ENCODE assay signal across 16 cellular contexts in genomic region chrX:13165747-13166146, GRCh38.
A peak's percentile ranks its signal among the peaks of the same experiment; 100 is the strongest.
DNase-seq lines count a peak whose midpoint lies in the region; ATAC-seq and TF ChIP-seq lines count a peak whose summit lies in the region.
"Had no signal": no experiment of that assay in that cellular context is flagged by ENCODE, and none has a peak within 500 bp of the region (broad histone marks: within the 10 kb centered on the region; RNA-seq: fewer than 3 reads in every experiment).

No MANE protein-coding gene starts in this region.

- H3K27ac ChIP-seq in right cardiac atrium (ENCODE audit: low read length) (peak overlapping the region; percentile 52), gastroesophageal sphincter (peak overlapping the region in 3 of 4 donors; percentile 38 to 59 (median 43))
- H3K27ac ChIP-seq: BLaER1 had no signal

- H3K36me3 Mint-ChIP-seq in osteocyte (ENCODE audit: unreplicated experiment): no peaks in the 10 kb centered on the region
- no peaks in the 10 kb centered on the region for H3K36me3 Mint-ChIP-seq in activated CD4-positive, alpha-beta memory T cell treated with anti-CD3 and anti-CD28 coated beads for 36 hours
- H3K36me3 Mint-ChIP-seq in stimulated activated memory B cell treated with anti-CD40 and anti-IgM and Interleukin-4, amounts not matched to agents 10 μg/mL and 1 μg/mL and 100 μg/mL, for 72 hours: no peaks in the 10 kb centered on the region
- H3K36me3 Mint-ChIP-seq: T-cell had no signal

- H3K27me3 ChIP-seq in right cardiac atrium (ENCODE audit: control insufficient read depth, insufficient read depth): no peaks in the 10 kb centered on the region
- H3K27me3 ChIP-seq in gastroesophageal sphincter: no peaks in the 10 kb centered on the region
- H3K27me3 ChIP-seq: transverse colon had no signal

- H3K9me3 ChIP-seq in right cardiac atrium (ENCODE audit: control insufficient read depth, low read length): no peaks in the 10 kb centered on the region
- no peaks in the 10 kb centered on the region for H3K9me3 ChIP-seq in gastroesophageal sphincter
- H3K9me3 ChIP-seq: breast epithelium, transverse colon had no signal

- TF ChIP-seq POLR2A in gastroesophageal sphincter (IDR thresholded peaks at IDR 0.05): no peak

- ATAC-seq in right cardiac atrium (no peak), Right ventricle myocardium inferior (no peak), gastroesophageal sphincter (no peak)
- no peak for ATAC-seq in stimulated activated memory B cell treated with anti-CD40 and anti-IgM and Interleukin-4, amounts not matched to agents 10 μg/mL and 1 μg/mL and 100 μg/mL, for 72 hours
- ATAC-seq: T-cell had no signal

- no peaks in the 10 kb centered on the region for H3K36me3 ChIP-seq in gastroesophageal sphincter
- H3K36me3 ChIP-seq: BLaER1, breast epithelium, transverse colon had no signal

- peaks cover 9% of the 10 kb centered on the region for H3K9me3 Mint-ChIP-seq in osteocyte (ENCODE audit: unreplicated experiment)
- H3K9me3 Mint-ChIP-seq in activated CD4-positive, alpha-beta memory T cell treated with anti-CD3 and anti-CD28 coated beads for 36 hours: no peaks in the 10 kb centered on the region
- peaks cover 3% of the 10 kb centered on the region for H3K9me3 Mint-ChIP-seq in stimulated activated memory B cell treated with anti-CD40 and anti-IgM and Interleukin-4, amounts not matched to agents 10 μg/mL and 1 μg/mL and 100 μg/mL, for 72 hours
- H3K9me3 Mint-ChIP-seq: T-cell had no signal

- H3K4me3 Mint-ChIP-seq in osteocyte (ENCODE audit: unreplicated experiment): no peak overlapping the region
- no peak overlapping the region for H3K4me3 Mint-ChIP-seq in activated CD4-positive, alpha-beta memory T cell treated with anti-CD3 and anti-CD28 coated beads for 36 hours
- H3K4me3 Mint-ChIP-seq in stimulated activated memory B cell treated with anti-CD40 and anti-IgM and Interleukin-4, amounts not matched to agents 10 μg/mL and 1 μg/mL and 100 μg/mL, for 72 hours: no peak overlapping the region
- H3K4me3 Mint-ChIP-seq: T-cell had no signal

- no peak overlapping the region for H3K27ac Mint-ChIP-seq in osteocyte (ENCODE audit: unreplicated experiment)
- no peak overlapping the region for H3K27ac Mint-ChIP-seq in activated CD4-positive, alpha-beta memory T cell treated with anti-CD3 and anti-CD28 coated beads for 36 hours
- H3K27ac Mint-ChIP-seq in stimulated activated memory B cell treated with anti-CD40 and anti-IgM and Interleukin-4, amounts not matched to agents 10 μg/mL and 1 μg/mL and 100 μg/mL, for 72 hours: no peak overlapping the region
- H3K27ac Mint-ChIP-seq: T-cell had no signal

- H3K4me1 ChIP-seq in right cardiac atrium (ENCODE audit: control insufficient read depth, insufficient read depth, low read length): no peaks in the 10 kb centered on the region
- peaks cover 0 to 28% (median 7%) of the 10 kb centered on the region in 3 donors for H3K4me1 ChIP-seq in gastroesophageal sphincter
- H3K4me1 ChIP-seq: breast epithelium had no signal

- DNase-seq in right cardiac atrium (no peak), Right ventricle myocardium inferior (ENCODE audit: missing footprints) (no peak), NCI-H526 treated with DMSO at 0.1 percent for 48 hours (lab: John Stamatoyannopoulos, UW) (peak; percentile 96), osteocyte (ENCODE audit: extremely low spot score, unreplicated experiment) (no peak), NCI-H82 treated with DMSO at 0.1 percent for 48 hours (lab: John Stamatoyannopoulos, UW; ENCODE audit: unreplicated experiment) (no peak)
- no peak for DNase-seq in activated CD4-positive, alpha-beta memory T cell treated with anti-CD3 and anti-CD28 coated beads for 36 hours
- DNase-seq: activated CD4-positive, CD25-positive, alpha-beta regulatory T cell; activated naive CD4-positive, alpha-beta T cell treated with anti-CD3 and anti-CD28 coated beads, Interleukin-2, amount 50 U/mL, for 16 hours; DND-41; mammary epithelial cell; T-cell; transverse colon had no signal

- TF ChIP-seq EP300 in gastroesophageal sphincter (IDR thresholded peaks at IDR 0.05): no peak

- intact Hi-C loops in right cardiac atrium (cut with DNase I) (no loop called here), Right ventricle myocardium inferior (cut with DNase I) (loop anchor here (10.0 kb wide), 1 partner anchor 51 kb away; no protein-coding TSS in a partner anchor)
- intact Hi-C loops in activated CD4-positive, alpha-beta memory T cell treated with anti-CD3 and anti-CD28 coated beads for 36 hours (cut with micrococcal nuclease): loop anchor here (2.0 to 5.0 kb wide), 2 partner anchors 41 to 213 kb away; no protein-coding TSS in a partner anchor

- 76% methylated on average over 3 of the region's 3 CpGs for WGBS in right cardiac atrium
- WGBS in gastroesophageal sphincter (ENCODE audit: low coverage in 1 of 2), 2 donors: 57 to 61% methylated on average over 1 to 3 of the region's 3 CpGs

- peaks cover 49% of the 10 kb centered on the region for H3K4me1 Mint-ChIP-seq in osteocyte (ENCODE audit: unreplicated experiment)
- peaks cover 21% of the 10 kb centered on the region for H3K4me1 Mint-ChIP-seq in activated CD4-positive, alpha-beta memory T cell treated with anti-CD3 and anti-CD28 coated beads for 36 hours (ENCODE audit: low read depth)
- H3K4me1 Mint-ChIP-seq in stimulated activated memory B cell treated with anti-CD40 and anti-IgM and Interleukin-4, amounts not matched to agents 10 μg/mL and 1 μg/mL and 100 μg/mL, for 72 hours: peaks cover 18% of the 10 kb centered on the region

- TF ChIP-seq CTCF in gastroesophageal sphincter (IDR thresholded peaks at IDR 0.05) (no peak), osteocyte (IDR thresholded peaks at IDR 0.05) (no peak)

- POLR2A ChIA-PET in activated CD4-positive, alpha-beta memory T cell treated with anti-CD3 and anti-CD28 coated beads for 36 hours (lab: Charles Lee): no interaction called here

- no peak overlapping the region for H3K4me3 ChIP-seq in right cardiac atrium (ENCODE audit: low read length)
- no peak overlapping the region for H3K4me3 ChIP-seq in gastroesophageal sphincter
- H3K4me3 ChIP-seq: BLaER1, breast epithelium, transverse colon had no signal

- CTCF ChIA-PET in activated CD4-positive, alpha-beta memory T cell treated with anti-CD3 and anti-CD28 coated beads for 36 hours (lab: Charles Lee): no interaction called here

- H3K27me3 Mint-ChIP-seq in osteocyte (ENCODE audit: unreplicated experiment): no peaks in the 10 kb centered on the region
- H3K27me3 Mint-ChIP-seq in activated CD4-positive, alpha-beta memory T cell treated with anti-CD3 and anti-CD28 coated beads for 36 hours: no peaks in the 10 kb centered on the region
- H3K27me3 Mint-ChIP-seq in stimulated activated memory B cell treated with anti-CD40 and anti-IgM and Interleukin-4, amounts not matched to agents 10 μg/mL and 1 μg/mL and 100 μg/mL, for 72 hours: no peaks in the 10 kb centered on the region

Comparison
In these comparisons a context has a peak if more than half of its experiments do, and no peak if none do; other contexts are left out.
1. intact Hi-C loops: an anchor here in Right ventricle myocardium inferior (10.0 kb wide) and activated CD4-positive, alpha-beta memory T cell treated with anti-CD3 and anti-CD28 coated beads for 36 hours (2.0 to 5.0 kb wide); none called in right cardiac atrium.